9 cellular contexts compared by ENCODE assay signal in the genomic region with DNA sequence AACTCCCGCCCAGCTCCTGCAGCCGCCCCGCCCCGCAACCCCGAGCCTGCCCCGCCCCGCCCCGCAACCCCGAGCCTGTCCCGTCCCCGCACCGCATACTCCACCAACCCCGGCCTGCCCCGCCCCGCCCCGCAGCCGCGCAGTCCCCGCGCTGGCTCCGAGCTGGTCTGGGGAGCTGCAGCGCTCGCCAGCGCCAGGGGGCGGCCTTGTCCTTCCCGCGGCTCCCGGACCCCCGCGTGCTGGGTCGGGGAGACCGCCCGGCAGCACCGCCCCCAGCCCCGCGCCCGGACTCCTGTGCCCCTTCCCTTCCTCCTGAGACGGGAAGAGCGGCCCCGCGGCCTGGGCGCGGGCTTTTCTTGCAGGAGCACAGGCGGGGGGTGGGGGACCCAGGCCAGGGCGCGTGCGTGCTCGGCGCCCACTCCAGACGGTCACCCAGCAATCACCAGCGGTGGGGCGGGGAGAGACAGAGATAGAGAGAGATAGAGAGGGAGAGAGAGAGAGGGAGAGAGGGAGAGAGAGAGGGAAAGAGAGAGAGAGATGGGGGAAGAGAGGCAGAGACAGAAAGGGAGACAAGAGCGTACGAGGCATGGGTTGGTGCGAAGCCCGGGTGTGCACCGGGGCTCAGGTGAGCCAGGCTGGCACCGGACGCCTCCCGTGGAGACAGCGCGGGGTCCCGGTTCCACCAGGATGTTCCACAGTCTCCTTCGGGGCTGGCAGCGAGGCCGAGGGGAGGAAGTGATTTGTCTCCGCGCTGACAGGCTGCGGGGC.
DNase-seq lines count a peak whose midpoint lies in the region; ATAC-seq lines count a peak whose summit lies in the region.
"Had no signal": no experiment of that assay in that cellular context is flagged by ENCODE, and none has a peak within 500 bp of the region (broad histone marks: within the 10 kb centered on the region; RNA-seq: fewer than 3 reads in every experiment).

No MANE protein-coding gene starts in this region.

- peaks cover 73% of the 10 kb centered on the region for H3K27me3 ChIP-seq in adipocyte (replicated peaks; ENCODE audit: control insufficient read depth, insufficient read depth, low read length)

- H3K4me1 ChIP-seq in adipocyte (ENCODE audit: control insufficient read depth, insufficient read depth, low read length), result no peaks in the 10 kb centered on the region

- H3K9ac ChIP-seq in adipocyte (ENCODE audit: low read length), result no peak overlapping the region

- no peaks in the 10 kb centered on the region for H3K36me3 ChIP-seq in adipocyte (ENCODE audit: control insufficient read depth, insufficient read depth, low read length, severe bottlenecking)

- H3K9me3 ChIP-seq in adipocyte (ENCODE audit: control insufficient read depth, low read length) (no peaks in the 10 kb centered on the region), iPS-18c (ENCODE audit: control insufficient read depth, insufficient read depth, low read length) (no peaks in the 10 kb centered on the region)

- H3K4me3 ChIP-seq in adipocyte (ENCODE audit: low read length) (no peak overlapping the region), iPS-18c (ENCODE audit: insufficient read depth, low read depth, low read length) (peak overlapping the region; percentile 38; the same call in 1 of the 2 replicates)
- H3K4me3 ChIP-seq: lung had no signal

- ATAC-seq in stimulated activated naive CD8-positive, alpha-beta T cell treated with anti-CD3 and anti-CD28 coated beads, Interleukin-15, Interleukin-2, amounts not matched to agents 100 U/mL and 50 U/mL, for 24 hours, result peak; percentile 25
- no peak for ATAC-seq in GM19035 (IDR thresholded peaks at IDR 0.05; ENCODE audit: unreplicated experiment)

- DNase-seq in COR-L47 (lab: John Stamatoyannopoulos, UW) (peak; percentile 59), HuH-7 (ENCODE audit: low spot score) (peak; percentile 93), adipocyte (ENCODE audit: low read depth) (peak; percentile 80), RKO (ENCODE audit: low spot score) (no peak), NCI-H2196 treated with DMSO at 0.1 percent for 48 hours (lab: John Stamatoyannopoulos, UW; ENCODE audit: unreplicated experiment) (no peak)
- peak; percentile 54 for DNase-seq in stimulated activated naive CD8-positive, alpha-beta T cell treated with anti-CD3 and anti-CD28 coated beads, Interleukin-15, Interleukin-2, amounts not matched to agents 100 U/mL and 50 U/mL, for 24 hours

Comparison
In these comparisons a context has a peak if more than half of its experiments do, and no peak if none do; other contexts are left out.
1. DNase-seq: peak in COR-L47 (single experiment), HuH-7 (single experiment), adipocyte (single experiment) and stimulated activated naive CD8-positive, alpha-beta T cell treated with anti-CD3 and anti-CD28 coated beads, Interleukin-15, Interleukin-2, amounts not matched to agents 100 U/mL and 50 U/mL, for 24 hours (single experiment); none in RKO (single experiment) and NCI-H2196 treated with DMSO at 0.1 percent for 48 hours (single experiment).